ENCODE assay signal across 9 cellular contexts in genomic region chr16:70162041-70162451, GRCh38. TPM values are rescaled to one million over a fixed set of nuclear protein-coding genes. Genes with fewer than 3 reads are reported as not detected.
DNase-seq lines count a peak whose midpoint lies in the region; ATAC-seq and TF ChIP-seq lines count a peak whose summit lies in the region.
"Had no signal": no experiment of that assay in that cellular context is flagged by ENCODE, and none has a peak within 500 bp of the region (broad histone marks: within the 10 kb centered on the region; RNA-seq: fewer than 3 reads in every experiment).

No MANE protein-coding gene starts in this region.

- ATAC-seq in left colon, result peak; percentile 83
- no peak for ATAC-seq in GM19397 (IDR thresholded peaks at IDR 0.05; ENCODE audit: unreplicated experiment)
- ATAC-seq in HG03460 (IDR thresholded peaks at IDR 0.05; ENCODE audit: unreplicated experiment), result no peak

- H3K36me3 ChIP-seq in H7 (replicated peaks; ENCODE audit: control insufficient read depth, insufficient read depth, low read length), result peaks cover 33% of the 10 kb centered on the region

- no peaks in the 10 kb centered on the region for H3K27me3 ChIP-seq in H7 (ENCODE audit: control insufficient read depth, insufficient read depth, low read length)

- TF ChIP-seq CTCF in astrocyte of the spinal cord (IDR thresholded peaks at IDR 0.05; ENCODE audit: low read depth, low read length), result no peak

- intact Hi-C loops in left colon (cut with DNase I, micrococcal nuclease), result no loop called here

- in situ Hi-C loops in astrocyte of the spinal cord (cut with HindIII; ENCODE audit: low sequenced_read_pairs), result no loop called here

- H3K4me3 ChIP-seq in H7 (ENCODE audit: insufficient read depth, low read depth, low read length) (no peak overlapping the region), astrocyte of the spinal cord (ENCODE audit: low read depth, low read length) (no peak overlapping the region)

- DNase-seq in 8988T (peak; percentile 73), H7 (peak; percentile 29), astrocyte of the spinal cord (ENCODE audit: low read depth, low spot score) (peak; percentile 59), left colon (no peak), GOT3 (lab: John Stamatoyannopoulos, UW) (no peak), NCI-H446 (lab: John Stamatoyannopoulos, UW) (no peak)
- DNase-seq: OCI-M1 had no signal

RNA-seq across cellular contexts. Expression of gene CLEC18C, which starts 11.5 kb away (rescaled TPM):
- 0.07 and 0.35 TPM in 2 replicates for total RNA-seq in H7 (2014; rRNA removed; shearing (Covaris generic))
- under 1 TPM in 1 of 2 donors, not detected in 1; 0.64 TPM for total RNA-seq in left colon

RNA-seq across cellular contexts. Expression of gene PDPR, which starts 47.9 kb away (rescaled TPM):
- total RNA-seq in H7 (2014; rRNA removed; shearing (Covaris generic)), result 11.8 and 14.9 TPM in 2 replicates
- 10 to 100 TPM; 22.6 to 37.5 TPM for total RNA-seq in left colon

Comparison
In these comparisons a context has a peak if more than half of its experiments do, and no peak if none do; other contexts are left out.
1. DNase-seq: peak in 8988T (single experiment), H7 (single experiment) and astrocyte of the spinal cord (single experiment); none in left colon (0 of 2), GOT3 (single experiment) and NCI-H446 (0 of 2).